Comparison of ENCODE assay signal across 32 cellular contexts in genomic region chr11:85869776-85870175, GRCh38. TPM values are rescaled to one million over a fixed set of nuclear protein-coding genes. Genes with fewer than 3 reads are reported as not detected.
"Had no signal": no experiment of that assay in that cellular context is flagged by ENCODE, and none has a peak within 500 bp of the region (broad histone marks: within the 10 kb centered on the region; RNA-seq: fewer than 3 reads in every experiment).

No MANE protein-coding gene starts in this region.

- H3K9me3 ChIP-seq: left lung, lower lobe of right lung, ovary, spleen, suprapubic skin, thoracic aorta, tibial artery, upper lobe of right lung had no signal

- H3K27me3 Mint-ChIP-seq: naive B cell; progenitor cell of endocrine pancreas; stimulated activated naive CD8-positive, alpha-beta T cell treated with anti-CD3 and anti-CD28 coated beads, Interleukin-15, Interleukin-2, amounts not matched to agents 100 ng/mL and 50 ng/mL, for 24 hours had no signal

- H3K4me1 ChIP-seq: left lung, lower lobe of right lung, neural progenitor cell, spleen, suprapubic skin, tibial artery, upper lobe of right lung had no signal

- DNase-seq: hypothalamus; immature natural killer cell; kidney; left colon; left lung; lower lobe of right lung; mammary epithelial cell; mesenchymal stem cell; naive B cell; natural killer cell; nephron progenitor cell; ovary; right cardiac atrium; small intestine; spleen; stimulated activated CD4-positive, alpha-beta T cell treated with anti-CD3 and anti-CD28 coated beads, Interleukin-4, amount 100 ng/mL, for 24 hours; stimulated activated naive CD4-positive, alpha-beta T cell; tibial artery; trophoblast cell; upper lobe of right lung had no signal

- H3K4me3 Mint-ChIP-seq: immature natural killer cell; naive B cell; natural killer cell; nephron progenitor cell; neural progenitor cell; stimulated activated effector memory CD8-positive, alpha-beta T cell treated with anti-CD3 and anti-CD28 coated beads, Interleukin-12 subunit alpha, Interleukin-12 subunit beta, amount 100 ng/mL, for 72 hours; stimulated activated naive CD8-positive, alpha-beta T cell treated with anti-CD3 and anti-CD28 coated beads, Interleukin-15, Interleukin-2, amounts not matched to agents 100 ng/mL and 50 ng/mL, for 24 hours had no signal

- H3K27ac Mint-ChIP-seq: immature natural killer cell; naive B cell; natural killer cell; nephron progenitor cell; neural progenitor cell; progenitor cell of endocrine pancreas; stimulated activated effector memory CD8-positive, alpha-beta T cell treated with anti-CD3 and anti-CD28 coated beads, Interleukin-12 subunit alpha, Interleukin-12 subunit beta, amount 100 ng/mL, for 72 hours; stimulated activated naive CD8-positive, alpha-beta T cell treated with anti-CD3 and anti-CD28 coated beads, Interleukin-15, Interleukin-2, amounts not matched to agents 100 ng/mL and 50 ng/mL, for 24 hours had no signal

- H3K4me2 ChIP-seq: neural progenitor cell had no signal

- H3K9me3 Mint-ChIP-seq: immature natural killer cell; naive B cell; natural killer cell; nephron progenitor cell; neural progenitor cell; stimulated activated effector memory CD8-positive, alpha-beta T cell treated with anti-CD3 and anti-CD28 coated beads, Interleukin-12 subunit alpha, Interleukin-12 subunit beta, amount 100 ng/mL, for 72 hours; stimulated activated naive CD8-positive, alpha-beta T cell treated with anti-CD3 and anti-CD28 coated beads, Interleukin-15, Interleukin-2, amounts not matched to agents 100 ng/mL and 50 ng/mL, for 24 hours had no signal

- H3K4me1 Mint-ChIP-seq: immature natural killer cell, naive B cell, natural killer cell, neural progenitor cell had no signal

- ATAC-seq: left colon; left lung; lower lobe of right lung; natural killer cell; right cardiac atrium; sciatic nerve; stimulated activated effector memory CD8-positive, alpha-beta T cell treated with anti-CD3 and anti-CD28 coated beads, Interleukin-12 subunit alpha, Interleukin-12 subunit beta, amount 100 ng/mL, for 72 hours; upper lobe of right lung had no signal

- H3K27ac ChIP-seq: left lung, lower lobe of right lung, neural progenitor cell, ovary, spleen, suprapubic skin, thoracic aorta, tibial artery, upper lobe of right lung had no signal

- H3K27me3 ChIP-seq: left lung, neural progenitor cell, ovary, spleen, suprapubic skin, tibial artery, upper lobe of right lung had no signal

- H3K36me3 Mint-ChIP-seq: immature natural killer cell; naive B cell; natural killer cell; neural progenitor cell; stimulated activated effector memory CD8-positive, alpha-beta T cell treated with anti-CD3 and anti-CD28 coated beads, Interleukin-12 subunit alpha, Interleukin-12 subunit beta, amount 100 ng/mL, for 72 hours had no signal

- H3K4me3 ChIP-seq: left lung, lower lobe of right lung, neural progenitor cell, ovary, spleen, suprapubic skin, thoracic aorta, tibial artery, upper lobe of right lung had no signal

- H2AFZ ChIP-seq: neural progenitor cell had no signal

- H3K36me3 ChIP-seq: left lung, lower lobe of right lung, neural progenitor cell, ovary, spleen, suprapubic skin, thoracic aorta, tibial artery, upper lobe of right lung had no signal

- H3K9ac ChIP-seq: neural progenitor cell had no signal

RNA-seq across cellular contexts. Expression of gene CCDC83, which starts 14.6 kb away (rescaled TPM):
- total RNA-seq: kidney, left colon, left lung, liver, lower lobe of right lung, mammary epithelial cell, mucosa of gallbladder, ovary, progenitor cell of endocrine pancreas, pulmonary artery endothelial cell, renal cortical epithelial cell, right cardiac atrium, sciatic nerve, spleen, subcutaneous adipose tissue, suprapubic skin, thoracic aorta, upper lobe of right lung had no signal
- polyA plus RNA-seq: immature natural killer cell, liver, mammary epithelial cell, ovary, right cardiac atrium, small intestine, spleen had no signal
